Comparison of ENCODE assay signal across 9 cellular contexts in genomic region chr3:55486101-55486856, GRCh38. TPM values are rescaled to one million over a fixed set of nuclear protein-coding genes. Genes with fewer than 3 reads are reported as not detected.
DNase-seq lines count a peak whose midpoint lies in the region; ATAC-seq and TF ChIP-seq lines count a peak whose summit lies in the region.
"Had no signal": no experiment of that assay in that cellular context is flagged by ENCODE, and none has a peak within 500 bp of the region (broad histone marks: within the 10 kb centered on the region; RNA-seq: fewer than 3 reads in every experiment).

No MANE protein-coding gene starts in this region.

- H3K36me3 Mint-ChIP-seq in activated T-cell treated with anti-CD3 and anti-CD28 coated beads, Interleukin-2, amount 50 U/mL, for 72 hours (ENCODE audit: insufficient read depth in 2 of 2), result no peaks in the 10 kb centered on the region
- H3K36me3 Mint-ChIP-seq in natural killer cell treated with Interleukin-12 subunit alpha and Interleukin-12 subunit beta and Interleukin-15 and Interleukin-18, amount 100 ng/mL, for 72 hours, result peaks cover 6% of the 10 kb centered on the region

- H3K36me3 ChIP-seq in gastrocnemius medialis, result no peaks in the 10 kb centered on the region

- WGBS in right cardiac atrium, result under 1% methylated on average over 49 of the region's 49 CpGs

- H3K27ac ChIP-seq in right cardiac atrium (ENCODE audit: low read length) (peak overlapping the region; percentile 31), gastrocnemius medialis (peak overlapping the region; percentile 61 to 82 (median 77))

- H3K27me3 ChIP-seq in right cardiac atrium (ENCODE audit: control insufficient read depth, insufficient read depth) (no peaks in the 10 kb centered on the region), gastrocnemius medialis (peaks cover 0 to 6% (median 4%) of the 10 kb centered on the region in 3 donors)

- peak; percentile 17 for DNase-seq in ACHN
- peak; percentile 57 for DNase-seq in HCEC 1CT
- DNase-seq in activated T-cell treated with anti-CD3 and anti-CD28 coated beads, Interleukin-2, amount 50 U/mL, for 72 hours, result no peak
- peak; percentile 75 to 91 (median 90) for DNase-seq in right cardiac atrium
- DNase-seq in gastrocnemius medialis, result peak; percentile 30 to 68
- no peak for DNase-seq in NCI-H2107 (lab: John Stamatoyannopoulos, UW)
- no peak for DNase-seq in natural killer cell treated with Interleukin-12 subunit alpha and Interleukin-12 subunit beta and Interleukin-15 and Interleukin-18, amount 100 ng/mL, for 72 hours (ENCODE audit: low spot score)

- ATAC-seq in activated T-cell treated with anti-CD3 and anti-CD28 coated beads, Interleukin-2, amount 50 U/mL, for 72 hours (replicated peaks in 1 of 2), result no peak
- peak; percentile 51 to 53 for ATAC-seq in right cardiac atrium
- ATAC-seq in gastrocnemius medialis, result peak; percentile 52
- no peak for ATAC-seq in GM18870 (IDR thresholded peaks at IDR 0.05; ENCODE audit: unreplicated experiment)
- no peak for ATAC-seq in natural killer cell treated with Interleukin-12 subunit alpha and Interleukin-12 subunit beta and Interleukin-15 and Interleukin-18, amount 100 ng/mL, for 72 hours
- ATAC-seq: HCT116 had no signal

- H3K4me1 Mint-ChIP-seq in activated T-cell treated with anti-CD3 and anti-CD28 coated beads, Interleukin-2, amount 50 U/mL, for 72 hours (ENCODE audit: low read depth), result peaks cover 21% of the 10 kb centered on the region
- no peaks in the 10 kb centered on the region for H3K4me1 Mint-ChIP-seq in natural killer cell treated with Interleukin-12 subunit alpha and Interleukin-12 subunit beta and Interleukin-15 and Interleukin-18, amount 100 ng/mL, for 72 hours (ENCODE audit: low read depth in 2 of 2)

- no peak for TF ChIP-seq POLR2A in gastrocnemius medialis (IDR thresholded peaks at IDR 0.05)

- peaks cover 84% of the 10 kb centered on the region for H3K27me3 Mint-ChIP-seq in activated T-cell treated with anti-CD3 and anti-CD28 coated beads, Interleukin-2, amount 50 U/mL, for 72 hours (ENCODE audit: low read depth)
- H3K27me3 Mint-ChIP-seq in natural killer cell treated with Interleukin-12 subunit alpha and Interleukin-12 subunit beta and Interleukin-15 and Interleukin-18, amount 100 ng/mL, for 72 hours, result peaks cover 46 to 56% of the 10 kb centered on the region in 2 donors

- in situ Hi-C loops in ACHN (cut with HindIII; ENCODE audit: low pct_ligation_motif_present, low pct_unique_long_range_greater_than_20kb, low sequenced_read_pairs), result no loop called here
- in situ Hi-C loops in gastrocnemius medialis (cut with MboI; ENCODE audit: low sequenced_read_pairs in 4 of 4), result loop anchor here (10.0 to 25.0 kb wide), 6 partner anchors 251 to 1001 kb away; no protein-coding TSS in a partner anchor

- no peak overlapping the region for H3K27ac Mint-ChIP-seq in activated T-cell treated with anti-CD3 and anti-CD28 coated beads, Interleukin-2, amount 50 U/mL, for 72 hours
- H3K27ac Mint-ChIP-seq in natural killer cell treated with Interleukin-12 subunit alpha and Interleukin-12 subunit beta and Interleukin-15 and Interleukin-18, amount 100 ng/mL, for 72 hours, result no peak overlapping the region

- no peaks in the 10 kb centered on the region for H3K9me3 Mint-ChIP-seq in activated T-cell treated with anti-CD3 and anti-CD28 coated beads, Interleukin-2, amount 50 U/mL, for 72 hours
- H3K9me3 Mint-ChIP-seq in natural killer cell treated with Interleukin-12 subunit alpha and Interleukin-12 subunit beta and Interleukin-15 and Interleukin-18, amount 100 ng/mL, for 72 hours, result no peaks in the 10 kb centered on the region

- H3K4me1 ChIP-seq in right cardiac atrium (ENCODE audit: control insufficient read depth, insufficient read depth, low read length), result no peaks in the 10 kb centered on the region
- peaks cover 0 to 33% of the 10 kb centered on the region in 2 donors for H3K4me1 ChIP-seq in gastrocnemius medialis

- H3K9me3 ChIP-seq in right cardiac atrium (ENCODE audit: control insufficient read depth, low read length) (no peaks in the 10 kb centered on the region), gastrocnemius medialis (no peaks in the 10 kb centered on the region)

- H3K4me3 Mint-ChIP-seq in activated T-cell treated with anti-CD3 and anti-CD28 coated beads, Interleukin-2, amount 50 U/mL, for 72 hours, result peak overlapping the region; percentile 76 to 91
- no peak overlapping the region for H3K4me3 Mint-ChIP-seq in natural killer cell treated with Interleukin-12 subunit alpha and Interleukin-12 subunit beta and Interleukin-15 and Interleukin-18, amount 100 ng/mL, for 72 hours

- intact Hi-C loops in right cardiac atrium (cut with DNase I) (loop anchor here (5.0 to 10.0 kb wide), 6 partner anchors 231 to 1009 kb away; no protein-coding TSS in a partner anchor), gastrocnemius medialis (cut with DNase I; ENCODE audit: low total_unique reads) (loop anchor here (5.0 kb wide), 3 partner anchors 534 to 634 kb away; no protein-coding TSS in a partner anchor)

- TF ChIP-seq CTCF in gastrocnemius medialis (IDR thresholded peaks at IDR 0.05 in 4 of 5, conservative IDR thresholded peaks at IDR 0.05 in 1 of 5), result no peak

- H3K4me3 ChIP-seq in right cardiac atrium (ENCODE audit: low read length), result peak overlapping the region; percentile 81
- peak overlapping the region; percentile 57 to 82 (median 68) for H3K4me3 ChIP-seq in gastrocnemius medialis

RNA-seq across cellular contexts. Expression of gene WNT5A, which starts 0.8 kb away (rescaled TPM):
- 1 to 10 TPM in 1 of 2 donors, under 1 TPM in 1; 0.51 to 1.8 TPM for total RNA-seq in activated T-cell treated with anti-CD3 and anti-CD28 coated beads, Interleukin-2, amount 50 U/mL, for 72 hours
- total RNA-seq in right cardiac atrium, result 10 to 100 TPM in 3 of 4 donors, 1 to 10 TPM in 1; 3.6 to 13.0 (median 11.3) TPM
- 2.6 TPM for polyA plus RNA-seq in right cardiac atrium
- 1 to 10 TPM; 1.6 to 2.9 (median 1.9) TPM for total RNA-seq in gastrocnemius medialis
- not detected for total RNA-seq in natural killer cell treated with Interleukin-12 subunit alpha and Interleukin-12 subunit beta and Interleukin-15 and Interleukin-18, amount 100 ng/mL, for 72 hours

Comparison
In these comparisons a context has a peak if more than half of its experiments do, and no peak if none do; other contexts are left out.
1. DNase-seq: peak in ACHN (single experiment), HCEC 1CT (single experiment), right cardiac atrium (3 of 3) and gastrocnemius medialis (2 of 2); none in activated T-cell treated with anti-CD3 and anti-CD28 coated beads, Interleukin-2, amount 50 U/mL, for 72 hours (0 of 2), NCI-H2107 (single experiment) and natural killer cell treated with Interleukin-12 subunit alpha and Interleukin-12 subunit beta and Interleukin-15 and Interleukin-18, amount 100 ng/mL, for 72 hours (single experiment).
2. ATAC-seq: peak in right cardiac atrium (2 of 2) and gastrocnemius medialis (2 of 2); none in activated T-cell treated with anti-CD3 and anti-CD28 coated beads, Interleukin-2, amount 50 U/mL, for 72 hours (0 of 2), GM18870 (single experiment) and natural killer cell treated with Interleukin-12 subunit alpha and Interleukin-12 subunit beta and Interleukin-15 and Interleukin-18, amount 100 ng/mL, for 72 hours (0 of 2).